In genomic region chr5:132363431-132364112, GRCh38 we compare ENCODE assay signal across 10 cellular contexts. TPM values are rescaled to one million over a fixed set of nuclear protein-coding genes. Genes with fewer than 3 reads are reported as not detected.
DNase-seq lines count a peak whose midpoint lies in the region; ATAC-seq and TF ChIP-seq lines count a peak whose summit lies in the region.
"Had no signal": no experiment of that assay in that cellular context is flagged by ENCODE, and none has a peak within 500 bp of the region (broad histone marks: within the 10 kb centered on the region; RNA-seq: fewer than 3 reads in every experiment).

No MANE protein-coding gene starts in this region.

- H3F3A ChIP-seq in GM23338 (replicated peaks; ENCODE audit: low read depth) = no peaks in the 10 kb centered on the region

- TF ChIP-seq POLR2A in gastroesophageal sphincter (IDR thresholded peaks at IDR 0.05) = no peak

- peak; percentile 4 for DNase-seq in NCI-H1105 treated with DMSO at 0.1 percent for 48 hours (lab: John Stamatoyannopoulos, UW)
- no peak for DNase-seq in NCI-H1105 (lab: John Stamatoyannopoulos, UW)
- DNase-seq in RPMI7951 (ENCODE audit: low read depth) = peak; percentile 84
- no peak for DNase-seq in stimulated activated naive CD8-positive, alpha-beta T cell treated with anti-CD3 and anti-CD28 coated beads, Interleukin-15, Interleukin-2, amounts not matched to agents 100 U/mL and 50 U/mL, for 24 hours
- DNase-seq in natural killer cell = no peak
- DNase-seq in GM23338 (ENCODE audit: low spot score) = no peak
- DNase-seq: MM.1S had no signal

- ATAC-seq in gastroesophageal sphincter = peak; percentile 80
- peak; percentile 36 for ATAC-seq in stimulated activated naive CD8-positive, alpha-beta T cell treated with anti-CD3 and anti-CD28 coated beads, Interleukin-15, Interleukin-2, amounts not matched to agents 100 U/mL and 50 U/mL, for 24 hours
- ATAC-seq in GM18909 (IDR thresholded peaks at IDR 0.05; ENCODE audit: poor library complexity, unreplicated experiment) = no peak
- ATAC-seq in natural killer cell = no peak
- ATAC-seq in GM23338 = no peak

- H3K36me3 ChIP-seq in gastroesophageal sphincter (peaks cover 0 to 4% of the 10 kb centered on the region in 2 donors), GM23338 (ENCODE audit: insufficient read depth) (no peaks in the 10 kb centered on the region)
- H3K36me3 ChIP-seq: BLaER1 had no signal

- H3K4me1 Mint-ChIP-seq in natural killer cell (no peaks in the 10 kb centered on the region), GM23338 (no peaks in the 10 kb centered on the region)

- 38 to 50% methylated on average over 7 of the region's 7 CpGs for WGBS in gastroesophageal sphincter (ENCODE audit: low coverage in 1 of 2), 2 donors

- H3K9me3 ChIP-seq in gastroesophageal sphincter = no peaks in the 10 kb centered on the region
- H3K9me3 ChIP-seq: BLaER1 had no signal

- H3K27me3 Mint-ChIP-seq in natural killer cell (ENCODE audit: low read depth in 2 of 2) (peaks cover 0 to 2% of the 10 kb centered on the region in 2 donors), GM23338 (ENCODE audit: insufficient read depth, low read depth, poor library complexity) (no peaks in the 10 kb centered on the region)

- H3K27ac ChIP-seq in gastroesophageal sphincter = peak overlapping the region; percentile 37 to 70 (median 53)
- no peak overlapping the region for H3K27ac ChIP-seq in GM23338 (ENCODE audit: low read depth)
- H3K27ac ChIP-seq: BLaER1 had no signal

- no peaks in the 10 kb centered on the region for H4K20me1 ChIP-seq in GM23338 (replicated peaks; ENCODE audit: insufficient read depth)
- H4K20me1 ChIP-seq: BLaER1 had no signal

- no peaks in the 10 kb centered on the region for H3K79me2 ChIP-seq in GM23338 (replicated peaks; ENCODE audit: insufficient read depth)

- no peak overlapping the region for H3K4me3 Mint-ChIP-seq in natural killer cell
- H3K4me3 Mint-ChIP-seq in GM23338 = no peak overlapping the region

- H3K9me2 ChIP-seq in GM23338 (ENCODE audit: insufficient read depth) = no peaks in the 10 kb centered on the region

- intact Hi-C loops in natural killer cell (cut with micrococcal nuclease) = no loop called here

- no peak for TF ChIP-seq EP300 in gastroesophageal sphincter (IDR thresholded peaks at IDR 0.05)

- no peaks in the 10 kb centered on the region for H3K9me3 Mint-ChIP-seq in natural killer cell
- no peaks in the 10 kb centered on the region for H3K9me3 Mint-ChIP-seq in GM23338

- H3K4me1 ChIP-seq in gastroesophageal sphincter (peaks cover 0 to 24% (median 0%) of the 10 kb centered on the region in 3 donors), GM23338 (ENCODE audit: insufficient read depth) (no peaks in the 10 kb centered on the region)

- no peak overlapping the region for H2AFZ ChIP-seq in GM23338

- H3K27me3 ChIP-seq in gastroesophageal sphincter (no peaks in the 10 kb centered on the region), GM23338 (ENCODE audit: insufficient read depth) (no peaks in the 10 kb centered on the region)
- H3K27me3 ChIP-seq: BLaER1 had no signal

- H3K27ac Mint-ChIP-seq in natural killer cell (no peak overlapping the region), GM23338 (no peak overlapping the region)

- no peak overlapping the region for H3K4me2 ChIP-seq in GM23338
- H3K4me2 ChIP-seq: BLaER1 had no signal

- H3K4me3 ChIP-seq in gastroesophageal sphincter = no peak overlapping the region
- H3K4me3 ChIP-seq in GM23338 = no peak overlapping the region
- H3K4me3 ChIP-seq: BLaER1 had no signal

- TF ChIP-seq CTCF in gastroesophageal sphincter (IDR thresholded peaks at IDR 0.05) (no peak), natural killer cell (IDR thresholded peaks at IDR 0.05) (no peak), GM23338 (conservative IDR thresholded peaks at IDR 0.05; ENCODE audit: low read depth in 2 of 2) (no peak)

- no peaks in the 10 kb centered on the region for H3K36me3 Mint-ChIP-seq in natural killer cell
- no peaks in the 10 kb centered on the region for H3K36me3 Mint-ChIP-seq in GM23338 (ENCODE audit: low read depth)

TF ChIP-seq in GM23338, 12 proteins besides CTCF, POLR2A, EP300 and RAD21:
- no peak for TF ChIP-seq ZNF331 (CRISPR knock-in tag; IDR thresholded peaks at IDR 0.05; ENCODE audit: low read depth)
- no peak for TF ChIP-seq NANOG (IDR thresholded peaks at IDR 0.05; ENCODE audit: borderline replicate concordance)
- no peak for TF ChIP-seq STAT1 (IDR thresholded peaks at IDR 0.05; ENCODE audit: unreplicated experiment)
- TF ChIP-seq POLR2AphosphoS5 (IDR thresholded peaks at IDR 0.05; ENCODE audit: low read depth) = no peak
- TF ChIP-seq CREB1 (CRISPR knock-in tag; IDR thresholded peaks at IDR 0.05; ENCODE audit: low read depth) = no peak
- TF ChIP-seq EZH2 (IDR thresholded peaks at IDR 0.05; ENCODE audit: low read depth, unreplicated experiment) = no peak
- no peak for TF ChIP-seq ZNF114 (CRISPR knock-in tag; IDR thresholded peaks at IDR 0.05)
- no peak for TF ChIP-seq ETS1 (IDR thresholded peaks at IDR 0.05)
- TF ChIP-seq, protein P1, sequence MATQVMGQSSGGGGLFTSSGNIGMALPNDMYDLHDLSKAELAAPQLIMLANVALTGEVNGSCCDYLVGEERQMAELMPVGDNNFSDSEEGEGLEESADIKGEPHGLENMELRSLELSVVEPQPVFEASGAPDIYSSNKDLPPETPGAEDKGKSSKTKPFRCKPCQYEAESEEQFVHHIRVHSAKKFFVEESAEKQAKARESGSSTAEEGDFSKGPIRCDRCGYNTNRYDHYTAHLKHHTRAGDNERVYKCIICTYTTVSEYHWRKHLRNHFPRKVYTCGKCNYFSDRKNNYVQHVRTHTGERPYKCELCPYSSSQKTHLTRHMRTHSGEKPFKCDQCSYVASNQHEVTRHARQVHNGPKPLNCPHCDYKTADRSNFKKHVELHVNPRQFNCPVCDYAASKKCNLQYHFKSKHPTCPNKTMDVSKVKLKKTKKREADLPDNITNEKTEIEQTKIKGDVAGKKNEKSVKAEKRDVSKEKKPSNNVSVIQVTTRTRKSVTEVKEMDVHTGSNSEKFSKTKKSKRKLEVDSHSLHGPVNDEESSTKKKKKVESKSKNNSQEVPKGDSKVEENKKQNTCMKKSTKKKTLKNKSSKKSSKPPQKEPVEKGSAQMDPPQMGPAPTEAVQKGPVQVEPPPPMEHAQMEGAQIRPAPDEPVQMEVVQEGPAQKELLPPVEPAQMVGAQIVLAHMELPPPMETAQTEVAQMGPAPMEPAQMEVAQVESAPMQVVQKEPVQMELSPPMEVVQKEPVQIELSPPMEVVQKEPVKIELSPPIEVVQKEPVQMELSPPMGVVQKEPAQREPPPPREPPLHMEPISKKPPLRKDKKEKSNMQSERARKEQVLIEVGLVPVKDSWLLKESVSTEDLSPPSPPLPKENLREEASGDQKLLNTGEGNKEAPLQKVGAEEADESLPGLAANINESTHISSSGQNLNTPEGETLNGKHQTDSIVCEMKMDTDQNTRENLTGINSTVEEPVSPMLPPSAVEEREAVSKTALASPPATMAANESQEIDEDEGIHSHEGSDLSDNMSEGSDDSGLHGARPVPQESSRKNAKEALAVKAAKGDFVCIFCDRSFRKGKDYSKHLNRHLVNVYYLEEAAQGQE (IDR thresholded peaks at IDR 0.05; ENCODE audit: unreplicated experiment) = no peak
TF ChIP-seq in GM23338: peak in this region for 0.

RNA-seq across cellular contexts. Expression of gene SLC22A5, which starts 5.9 kb away (rescaled TPM):
- total RNA-seq in RPMI7951 (2014; rRNA removed; shearing (Covaris generic)) = 2.5 and 4.0 TPM in 2 replicates
- 1 to 10 TPM; 6.5 to 9.6 (median 7.5) TPM for total RNA-seq in gastroesophageal sphincter
- 1 to 10 TPM; 1.6 to 5.0 (median 3.9) TPM for total RNA-seq in natural killer cell
- total RNA-seq in GM23338 (2014; rRNA removed; shearing (Covaris generic)) = 2.4 and 4.8 TPM in 2 replicates
- 1.7 and 1.9 TPM in 2 replicates for polyA plus RNA-seq in GM23338 (2016; fragmentation: Nextera tagmentation; extraction: Ambion mirVana)

Comparison
In these comparisons a context has a peak if more than half of its experiments do, and no peak if none do; other contexts are left out.
1. DNase-seq: peak in NCI-H1105 treated with DMSO at 0.1 percent for 48 hours (single experiment) and RPMI7951 (single experiment); none in NCI-H1105 (single experiment), stimulated activated naive CD8-positive, alpha-beta T cell treated with anti-CD3 and anti-CD28 coated beads, Interleukin-15, Interleukin-2, amounts not matched to agents 100 U/mL and 50 U/mL, for 24 hours (single experiment), natural killer cell (single experiment) and GM23338 (single experiment).
2. ATAC-seq: peak in gastroesophageal sphincter (single experiment) and stimulated activated naive CD8-positive, alpha-beta T cell treated with anti-CD3 and anti-CD28 coated beads, Interleukin-15, Interleukin-2, amounts not matched to agents 100 U/mL and 50 U/mL, for 24 hours (single experiment); none in GM18909 (single experiment), natural killer cell (0 of 3) and GM23338 (single experiment).